ENCODE assay signal across 10 cellular contexts in the genomic region with DNA sequence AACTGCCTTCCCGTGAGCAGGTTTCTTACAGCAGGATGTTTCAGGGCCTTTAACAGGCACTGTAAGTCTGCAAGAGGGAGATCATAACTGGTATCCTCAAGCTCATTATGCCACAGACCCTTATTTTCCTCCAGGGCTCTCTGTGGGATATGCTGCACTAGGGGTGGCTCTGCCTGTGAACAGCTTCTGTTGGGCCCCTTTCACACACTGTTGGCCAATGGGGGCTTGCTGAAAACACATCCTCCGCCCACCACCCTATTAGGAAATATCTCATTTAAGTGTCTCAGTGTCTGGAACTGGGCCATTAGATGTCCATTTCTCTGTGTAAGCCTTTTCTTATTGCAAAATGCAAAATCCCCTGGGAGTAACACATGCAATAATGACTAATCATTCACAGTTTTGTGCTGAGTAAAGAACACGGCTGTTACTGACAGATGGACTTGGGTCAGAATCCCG.
DNase-seq lines count a peak whose midpoint lies in the region; ATAC-seq and TF ChIP-seq lines count a peak whose summit lies in the region.
"Had no signal": no experiment of that assay in that cellular context is flagged by ENCODE, and none has a peak within 500 bp of the region (broad histone marks: within the 10 kb centered on the region; RNA-seq: fewer than 3 reads in every experiment).

No MANE protein-coding gene starts in this region.

- no peak overlapping the region for H2AFZ ChIP-seq in SK-N-SH (ENCODE audit: low read depth)

- no peak overlapping the region for H3K9ac ChIP-seq in SK-N-SH

- no peaks in the 10 kb centered on the region for H3K36me3 ChIP-seq in SK-N-SH (replicated peaks in 1 of 2; ENCODE audit: control insufficient read depth in 1 of 2, insufficient read depth in 2 of 2, low read length in 1 of 2)
- no peaks in the 10 kb centered on the region for H3K36me3 ChIP-seq in testis (ENCODE audit: low read depth, missing control alignments)
- H3K36me3 ChIP-seq: right lobe of liver had no signal

- intact Hi-C loops in testis (cut with DNase I; ENCODE audit: low total_unique reads) = loop anchor here (10.0 kb wide), 1 partner anchor 408 kb away; no protein-coding TSS in a partner anchor

- CTCF ChIA-PET in SK-N-SH (lab: Yijun Ruan, JAX) = interaction anchor here (0.8 to 1.3 kb wide), 4 partner anchors 10 to 31 kb away, joined by 3 to 4 read pairs (median 3); no protein-coding TSS in a partner anchor

- no peak overlapping the region for H3K4me3 ChIP-seq in fibroblast of the aortic adventitia (ENCODE audit: low read depth, low read length)
- no peak overlapping the region for H3K4me3 ChIP-seq in SK-N-SH (ENCODE audit: low read depth in 2 of 2, low read length in 1 of 2)
- H3K4me3 ChIP-seq in testis = no peak overlapping the region
- H3K4me3 ChIP-seq: right lobe of liver had no signal

- H3K9me3 ChIP-seq in SK-N-SH = no peaks in the 10 kb centered on the region
- H3K9me3 ChIP-seq in testis = no peaks in the 10 kb centered on the region
- H3K9me3 ChIP-seq: right lobe of liver had no signal

- POLR2A ChIA-PET in SK-N-SH (lab: Yijun Ruan, JAX) = no interaction called here

- no peaks in the 10 kb centered on the region for H3K79me2 ChIP-seq in SK-N-SH (ENCODE audit: insufficient read depth)

- no peak for TF ChIP-seq POLR2A in testis (IDR thresholded peaks at IDR 0.05)

- H3K27ac ChIP-seq in SK-N-SH (ENCODE audit: low read depth in 2 of 2, low read length in 1 of 2) (peak overlapping the region in 1 of 2 experiments; percentile 47; a peak in 1 of 4 replicates), testis (no peak overlapping the region)
- H3K27ac ChIP-seq: right lobe of liver had no signal

- no peak for TF ChIP-seq CTCF in fibroblast of the aortic adventitia (IDR thresholded peaks at IDR 0.05; ENCODE audit: insufficient read depth, low read length)
- TF ChIP-seq CTCF in SK-N-SH (IDR thresholded peaks at IDR 0.05) = no peak
- TF ChIP-seq CTCF in testis (IDR thresholded peaks at IDR 0.05) = no peak

- ATAC-seq in GM21528 (IDR thresholded peaks at IDR 0.05; ENCODE audit: low FRiP score, unreplicated experiment) (peak; percentile 46), GM19035 (IDR thresholded peaks at IDR 0.05; ENCODE audit: unreplicated experiment) (no peak)

- no peak for TF ChIP-seq RAD21 in SK-N-SH (IDR thresholded peaks at IDR 0.05; ENCODE audit: low read length)

- DNase-seq in AML-193 (lab: John Stamatoyannopoulos, UW) (peak; percentile 76 to 77), NCI-H2171 (lab: John Stamatoyannopoulos, UW) (peak; percentile 33), fibroblast of the aortic adventitia (ENCODE audit: low read depth) (peak; percentile 79), SK-N-SH (no peak), testis (no peak)
- no peak for DNase-seq in NK-92 treated with Interleukin-12 subunit alpha and Interleukin-12 subunit beta, amount 100 ng/mL, for 24 hours (lab: John Stamatoyannopoulos, UW)
- DNase-seq: DMS79 treated with DMSO at 0.1 percent for 48 hours, right lobe of liver had no signal

- no peaks in the 10 kb centered on the region for H3K9me2 ChIP-seq in SK-N-SH

- H4K20me1 ChIP-seq in SK-N-SH (ENCODE audit: insufficient read depth) = no peaks in the 10 kb centered on the region

- WGBS in SK-N-SH (ENCODE audit: low lambda C conversion rate) = 19% methylated on average over 4 of the region's 4 CpGs
- 63 to 78% methylated on average over 4 of the region's 4 CpGs for WGBS in testis, 2 donors

- H3K27me3 ChIP-seq in SK-N-SH (ENCODE audit: insufficient read depth) = no peaks in the 10 kb centered on the region
- H3K27me3 ChIP-seq in testis = no peaks in the 10 kb centered on the region
- H3K27me3 ChIP-seq: right lobe of liver had no signal

- TF ChIP-seq EP300 in SK-N-SH (IDR thresholded peaks at IDR 0.05; ENCODE audit: borderline replicate concordance in 1 of 2, low read depth in 1 of 2, low read length in 1 of 2) = no peak

- no peak overlapping the region for H3K4me2 ChIP-seq in SK-N-SH

- peaks cover 0 to 29% of the 10 kb centered on the region in 2 experiments; a peak in 1 of 4 replicates for H3K4me1 ChIP-seq in SK-N-SH (ENCODE audit: control insufficient read depth in 1 of 2, insufficient read depth in 2 of 2, low read depth in 1 of 2, low read length in 1 of 2)
- peaks cover 9% of the 10 kb centered on the region for H3K4me1 ChIP-seq in testis

- H3F3A ChIP-seq in SK-N-SH (replicated peaks; ENCODE audit: insufficient read depth) = no peaks in the 10 kb centered on the region

TF ChIP-seq in SK-N-SH, 30 proteins besides CTCF, POLR2A, EP300 and RAD21:
- no peak for TF ChIP-seq SMC3 (IDR thresholded peaks at IDR 0.05; ENCODE audit: low read depth, low read length)
- TF ChIP-seq SIN3A (IDR thresholded peaks at IDR 0.05; ENCODE audit: borderline replicate concordance, low read depth, low read length) = no peak
- no peak for TF ChIP-seq POLR2AphosphoS5 (IDR thresholded peaks at IDR 0.05; ENCODE audit: low read depth, low read length)
- TF ChIP-seq, protein P1, sequence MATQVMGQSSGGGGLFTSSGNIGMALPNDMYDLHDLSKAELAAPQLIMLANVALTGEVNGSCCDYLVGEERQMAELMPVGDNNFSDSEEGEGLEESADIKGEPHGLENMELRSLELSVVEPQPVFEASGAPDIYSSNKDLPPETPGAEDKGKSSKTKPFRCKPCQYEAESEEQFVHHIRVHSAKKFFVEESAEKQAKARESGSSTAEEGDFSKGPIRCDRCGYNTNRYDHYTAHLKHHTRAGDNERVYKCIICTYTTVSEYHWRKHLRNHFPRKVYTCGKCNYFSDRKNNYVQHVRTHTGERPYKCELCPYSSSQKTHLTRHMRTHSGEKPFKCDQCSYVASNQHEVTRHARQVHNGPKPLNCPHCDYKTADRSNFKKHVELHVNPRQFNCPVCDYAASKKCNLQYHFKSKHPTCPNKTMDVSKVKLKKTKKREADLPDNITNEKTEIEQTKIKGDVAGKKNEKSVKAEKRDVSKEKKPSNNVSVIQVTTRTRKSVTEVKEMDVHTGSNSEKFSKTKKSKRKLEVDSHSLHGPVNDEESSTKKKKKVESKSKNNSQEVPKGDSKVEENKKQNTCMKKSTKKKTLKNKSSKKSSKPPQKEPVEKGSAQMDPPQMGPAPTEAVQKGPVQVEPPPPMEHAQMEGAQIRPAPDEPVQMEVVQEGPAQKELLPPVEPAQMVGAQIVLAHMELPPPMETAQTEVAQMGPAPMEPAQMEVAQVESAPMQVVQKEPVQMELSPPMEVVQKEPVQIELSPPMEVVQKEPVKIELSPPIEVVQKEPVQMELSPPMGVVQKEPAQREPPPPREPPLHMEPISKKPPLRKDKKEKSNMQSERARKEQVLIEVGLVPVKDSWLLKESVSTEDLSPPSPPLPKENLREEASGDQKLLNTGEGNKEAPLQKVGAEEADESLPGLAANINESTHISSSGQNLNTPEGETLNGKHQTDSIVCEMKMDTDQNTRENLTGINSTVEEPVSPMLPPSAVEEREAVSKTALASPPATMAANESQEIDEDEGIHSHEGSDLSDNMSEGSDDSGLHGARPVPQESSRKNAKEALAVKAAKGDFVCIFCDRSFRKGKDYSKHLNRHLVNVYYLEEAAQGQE (IDR thresholded peaks at IDR 0.05; ENCODE audit: low read depth, low read length) = no peak
- TF ChIP-seq YY1 (IDR thresholded peaks at IDR 0.05; ENCODE audit: low read depth) = no peak
- no peak for TF ChIP-seq NFIC (IDR thresholded peaks at IDR 0.05; ENCODE audit: borderline replicate concordance)
- TF ChIP-seq JUND (IDR thresholded peaks at IDR 0.05) = no peak
- no peak for TF ChIP-seq RXRA (IDR thresholded peaks at IDR 0.05; ENCODE audit: borderline replicate concordance, low read depth)
- TF ChIP-seq, protein P2, sequence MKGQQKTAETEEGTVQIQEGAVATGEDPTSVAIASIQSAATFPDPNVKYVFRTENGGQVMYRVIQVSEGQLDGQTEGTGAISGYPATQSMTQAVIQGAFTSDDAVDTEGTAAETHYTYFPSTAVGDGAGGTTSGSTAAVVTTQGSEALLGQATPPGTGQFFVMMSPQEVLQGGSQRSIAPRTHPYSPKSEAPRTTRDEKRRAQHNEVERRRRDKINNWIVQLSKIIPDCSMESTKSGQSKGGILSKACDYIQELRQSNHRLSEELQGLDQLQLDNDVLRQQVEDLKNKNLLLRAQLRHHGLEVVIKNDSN (IDR thresholded peaks at IDR 0.05; ENCODE audit: borderline replicate concordance, low read depth) = no peak
TF ChIP-seq in SK-N-SH: peak in this region for 0.

Comparison
In these comparisons a context has a peak if more than half of its experiments do, and no peak if none do; other contexts are left out.
1. DNase-seq: peak in AML-193 (2 of 2), NCI-H2171 (single experiment) and fibroblast of the aortic adventitia (single experiment); none in SK-N-SH (single experiment), testis (single experiment) and NK-92 treated with Interleukin-12 subunit alpha and Interleukin-12 subunit beta, amount 100 ng/mL, for 24 hours (single experiment).